Comparison of ENCODE assay signal across 24 cellular contexts in the genomic region with DNA sequence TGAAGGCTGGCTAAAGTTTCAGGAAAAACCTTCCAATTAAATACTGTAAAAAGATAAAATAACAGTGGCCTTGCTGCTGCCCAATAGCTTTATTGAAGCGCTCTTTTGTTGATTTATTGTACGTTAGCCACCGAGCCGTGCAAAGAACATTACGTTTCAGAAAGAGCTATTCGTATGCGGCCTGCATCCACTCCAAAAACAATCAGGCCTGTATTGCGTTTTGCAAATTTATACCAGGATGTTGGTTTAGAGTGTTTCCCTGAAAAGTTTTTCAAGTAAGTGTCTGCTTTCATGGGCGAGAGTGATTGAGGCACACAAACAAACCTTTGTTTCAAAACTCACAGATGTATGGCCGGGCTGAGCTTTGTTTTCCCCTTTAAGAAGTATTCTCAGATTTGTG.
DNase-seq lines count a peak whose midpoint lies in the region; FAIRE-seq and TF ChIP-seq lines count a peak whose summit lies in the region.
"Had no signal": no experiment of that assay in that cellular context is flagged by ENCODE, and none has a peak within 500 bp of the region (broad histone marks: within the 10 kb centered on the region; RNA-seq: fewer than 3 reads in every experiment).

No MANE protein-coding gene starts in this region.

- peaks cover 13% of the 10 kb centered on the region for H3K36me3 Mint-ChIP-seq in endothelial cell (ENCODE audit: low read depth, unreplicated experiment)
- H3K36me3 Mint-ChIP-seq: activated CD4-positive, alpha-beta memory T cell treated with anti-CD3 and anti-CD28 coated beads for 36 hours; CD4-positive, CD25-positive, alpha-beta regulatory T cell had no signal

- H3K27ac ChIP-seq in HUES48 (ENCODE audit: low read depth, low read length) (peak overlapping the region; percentile 57), sigmoid colon (no peak overlapping the region), Peyer's patch (no peak overlapping the region)
- H3K27ac ChIP-seq: colonic mucosa, left lung, suprapubic skin had no signal

- H3K36me3 ChIP-seq in HUES48 (ENCODE audit: control insufficient read depth, insufficient read depth, low read length) (no peaks in the 10 kb centered on the region), sigmoid colon (no peaks in the 10 kb centered on the region), Peyer's patch (no peaks in the 10 kb centered on the region)
- H3K36me3 ChIP-seq: colonic mucosa, left lung, suprapubic skin had no signal

- H3K4me1 Mint-ChIP-seq in endothelial cell (ENCODE audit: unreplicated experiment) = no peaks in the 10 kb centered on the region

- no peak for TF ChIP-seq EP300 in sigmoid colon (IDR thresholded peaks at IDR 0.05)

- H3K4me1 ChIP-seq in HUES48 (ENCODE audit: control insufficient read depth, insufficient read depth, low read length) = peaks cover 42% of the 10 kb centered on the region
- peaks cover 0 to 14% (median 12%) of the 10 kb centered on the region in 4 donors for H3K4me1 ChIP-seq in sigmoid colon
- no peaks in the 10 kb centered on the region for H3K4me1 ChIP-seq in Peyer's patch
- H3K4me1 ChIP-seq: colonic mucosa, left lung, suprapubic skin had no signal

- no peaks in the 10 kb centered on the region for H3K9me3 ChIP-seq in HUES48 (ENCODE audit: control insufficient read depth, insufficient read depth, low read length)
- H3K9me3 ChIP-seq in sigmoid colon = no peaks in the 10 kb centered on the region
- H3K9me3 ChIP-seq in Peyer's patch = no peaks in the 10 kb centered on the region
- H3K9me3 ChIP-seq: colonic mucosa, left lung, suprapubic skin had no signal

- no peaks in the 10 kb centered on the region for H3K27me3 ChIP-seq in HUES48 (ENCODE audit: control insufficient read depth, insufficient read depth, low read length)
- H3K27me3 ChIP-seq in sigmoid colon = no peaks in the 10 kb centered on the region
- no peaks in the 10 kb centered on the region for H3K27me3 ChIP-seq in Peyer's patch
- H3K27me3 ChIP-seq: colonic mucosa had no signal

- H3K4me3 Mint-ChIP-seq in endothelial cell (ENCODE audit: unreplicated experiment) = no peak overlapping the region
- H3K4me3 Mint-ChIP-seq: activated CD4-positive, alpha-beta memory T cell treated with anti-CD3 and anti-CD28 coated beads for 36 hours; CD4-positive, CD25-positive, alpha-beta regulatory T cell; HFFc6; T-helper 2 cell treated with Interferon-gamma antibody and Interleukin-4, amounts not matched to agents 5 μg/mL and 100 μg/mL, for 36 hours had no signal

- 38 to 43% methylated on average over 10 of the region's 10 CpGs for WGBS in sigmoid colon, 2 donors

- no peak for TF ChIP-seq POLR2A in sigmoid colon (IDR thresholded peaks at IDR 0.05)
- TF ChIP-seq POLR2A in Peyer's patch (IDR thresholded peaks at IDR 0.05) = no peak

- intact Hi-C loops in sigmoid colon (cut with DNase I) = no loop called here

- DNase-seq in NCI-H748 (lab: John Stamatoyannopoulos, UW; ENCODE audit: unreplicated experiment) = peak; percentile 33
- DNase-seq in hippocampal formation (lab: John Stamatoyannopoulos, UW) = peak; percentile 16 to 31
- peak; percentile 6 for DNase-seq in sigmoid colon
- DNase-seq in Peyer's patch = no peak
- no peak for DNase-seq in endothelial cell (ENCODE audit: low spot score)
- no peak for DNase-seq in urothelium cell line (ENCODE audit: low spot score)
- DNase-seq in NCI-H82 (lab: John Stamatoyannopoulos, UW) = no peak
- DNase-seq: activated CD4-positive, alpha-beta memory T cell treated with anti-CD3 and anti-CD28 coated beads for 36 hours; CD4-positive, CD25-positive, alpha-beta regulatory T cell; colonic mucosa; DMS 273 treated with DMSO at 0.1 percent for 48 hours; GDM1; HFFc6; Karpas-422; NCI-H1048; NCI-H2029; NCI-H524; RPMI8226 had no signal

- peaks cover 49% of the 10 kb centered on the region for H3K9me3 Mint-ChIP-seq in endothelial cell (ENCODE audit: unreplicated experiment)
- H3K9me3 Mint-ChIP-seq: activated CD4-positive, alpha-beta memory T cell treated with anti-CD3 and anti-CD28 coated beads for 36 hours; T-helper 2 cell treated with Interferon-gamma antibody and Interleukin-4, amounts not matched to agents 5 μg/mL and 100 μg/mL, for 36 hours had no signal

- H3K27me3 Mint-ChIP-seq in endothelial cell (ENCODE audit: unreplicated experiment) = peaks cover 9% of the 10 kb centered on the region

- H3K27ac Mint-ChIP-seq in endothelial cell (ENCODE audit: unreplicated experiment) = no peak overlapping the region
- H3K27ac Mint-ChIP-seq: activated CD4-positive, alpha-beta memory T cell treated with anti-CD3 and anti-CD28 coated beads for 36 hours; CD4-positive, CD25-positive, alpha-beta regulatory T cell; HFFc6; T-helper 2 cell treated with Interferon-gamma antibody and Interleukin-4, amounts not matched to agents 5 μg/mL and 100 μg/mL, for 36 hours had no signal

- FAIRE-seq in urothelium cell line (lab: Jason Lieb, UNC) = no peak
- FAIRE-seq: endometrium, GM18507 had no signal

- TF ChIP-seq CTCF in sigmoid colon (IDR thresholded peaks at IDR 0.05) = no peak
- no peak for TF ChIP-seq CTCF in Peyer's patch (IDR thresholded peaks at IDR 0.05)
- TF ChIP-seq CTCF in endothelial cell (IDR thresholded peaks at IDR 0.05; ENCODE audit: unreplicated experiment) = no peak

- H3K4me3 ChIP-seq in HUES48 (ENCODE audit: low read depth, low read length) = no peak overlapping the region
- H3K4me3 ChIP-seq in sigmoid colon = no peak overlapping the region
- no peak overlapping the region for H3K4me3 ChIP-seq in Peyer's patch
- H3K4me3 ChIP-seq: colonic mucosa, left lung, suprapubic skin had no signal

- no peak overlapping the region for H3K9ac ChIP-seq in HUES48 (ENCODE audit: low read depth, low read length)

Comparison
In these comparisons a context has a peak if more than half of its experiments do, and no peak if none do; other contexts are left out.
1. DNase-seq: peak in NCI-H748 (single experiment), hippocampal formation (2 of 2) and sigmoid colon (single experiment); none in Peyer's patch (0 of 3), endothelial cell (single experiment), urothelium cell line (single experiment) and NCI-H82 (single experiment).